8 cellular contexts compared by ENCODE assay signal in the genomic region with DNA sequence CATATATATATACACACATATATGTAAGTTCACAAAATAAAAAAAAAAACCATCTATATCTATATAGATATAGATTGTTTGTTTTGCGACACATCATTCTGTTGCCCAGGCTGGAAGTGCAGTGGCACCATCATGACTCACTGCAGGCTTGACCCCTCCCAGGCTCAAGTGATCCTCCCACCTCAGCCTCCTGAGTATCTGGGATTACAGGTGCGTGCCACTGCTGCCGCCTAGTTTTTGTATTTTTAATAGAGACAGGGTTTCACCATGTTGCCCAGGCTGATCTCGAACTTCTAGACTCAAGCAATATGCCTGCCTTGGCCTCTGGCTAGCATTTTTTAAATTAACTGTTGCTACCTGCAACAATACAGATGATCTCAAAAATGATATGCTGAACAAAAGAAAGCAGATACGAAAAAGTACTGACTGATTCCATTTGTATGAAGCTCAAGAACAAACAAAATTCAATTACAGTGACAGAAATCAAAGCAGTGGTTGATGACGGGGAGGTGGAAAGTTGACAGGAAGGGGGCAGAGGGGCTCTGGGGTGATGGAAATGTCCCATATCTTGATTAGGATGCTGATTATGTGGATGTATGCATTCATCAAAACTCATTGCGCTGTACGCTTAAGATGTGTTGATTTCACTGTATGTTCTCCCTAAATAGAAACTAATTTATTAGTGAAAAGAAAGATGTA. TPM values are rescaled to one million over a fixed set of nuclear protein-coding genes. Genes with fewer than 3 reads are reported as not detected.
DNase-seq lines count a peak whose midpoint lies in the region; ATAC-seq and TF ChIP-seq lines count a peak whose summit lies in the region.

No MANE protein-coding gene starts in this region.

- no peak overlapping the region for H4K8ac ChIP-seq in H9 (replicated peaks; ENCODE audit: insufficient read length, low read depth, low read length)

- H3K36me3 ChIP-seq in osteoblast (ENCODE audit: insufficient read depth, low read length) = no peaks in the 10 kb centered on the region

- H2AFZ ChIP-seq in osteoblast (ENCODE audit: low read length) (no peak overlapping the region), H9 (ENCODE audit: low read length) (no peak overlapping the region)

- H3K36me3 Mint-ChIP-seq in H9 (ENCODE audit: insufficient read depth in 1 of 3, low read depth in 3 of 3) = no peaks in the 10 kb centered on the region

- H3T11ph ChIP-seq in H9 (ENCODE audit: low read length) = no peak overlapping the region

- no peak overlapping the region for H2AK5ac ChIP-seq in H9 (ENCODE audit: insufficient read length, low read length)

- peaks cover 5 to 7% of the 10 kb centered on the region in 2 experiments; a peak in 1 of 4 replicates for H3K4me1 Mint-ChIP-seq in H9

- H3K9me3 ChIP-seq in osteoblast (ENCODE audit: low read depth, low read length) (no peaks in the 10 kb centered on the region), H9 (ENCODE audit: control insufficient read depth, low read depth, low read length) (no peaks in the 10 kb centered on the region)

- H2BK5ac ChIP-seq in H9 (ENCODE audit: insufficient read length, low read length) = no peak overlapping the region

- H3K79me1 ChIP-seq in H9 (ENCODE audit: insufficient read depth, low read depth, low read length, poor library complexity, severe bottlenecking) = no peaks in the 10 kb centered on the region

- H3K4me2 ChIP-seq in osteoblast (ENCODE audit: insufficient read depth, low read length) = peak overlapping the region; percentile 85
- H3K4me2 ChIP-seq in H9 (ENCODE audit: insufficient read depth, insufficient read length, low read length) = no peak overlapping the region

- H3K4ac ChIP-seq in H9 (ENCODE audit: low read depth, low read length) = no peak overlapping the region

- H3K9me3 Mint-ChIP-seq in H9 = no peaks in the 10 kb centered on the region; a peak in 1 of 5 replicates

- H3K27ac ChIP-seq in osteoblast (ENCODE audit: low read depth, low read length) (peak overlapping the region; percentile 96), H9 (ENCODE audit: insufficient read length, low read depth, low read length) (no peak overlapping the region)

- H4K91ac ChIP-seq in H9 (ENCODE audit: insufficient read length, low read depth, low read length) = no peak overlapping the region

- H3K18ac ChIP-seq in H9 (ENCODE audit: insufficient read length, low read depth, low read length) = no peak overlapping the region

- H3K9ac ChIP-seq in H9 (ENCODE audit: extremely low read depth, insufficient read length, low read length) = no peak overlapping the region

- no peaks in the 10 kb centered on the region for H3K27me3 Mint-ChIP-seq in H9 (ENCODE audit: low read depth)

- ATAC-seq in GM18502 (IDR thresholded peaks at IDR 0.05; ENCODE audit: poor library complexity, unreplicated experiment) (peak; percentile 2), GM21390 (IDR thresholded peaks at IDR 0.05; ENCODE audit: unreplicated experiment) (no peak), HG02981 (IDR thresholded peaks at IDR 0.05; ENCODE audit: unreplicated experiment) (no peak)

- H3K79me2 ChIP-seq in osteoblast (ENCODE audit: insufficient read depth, low read length) (peaks cover 57% of the 10 kb centered on the region), H9 (ENCODE audit: insufficient read depth, low read length) (no peaks in the 10 kb centered on the region)

- H2BK15ac ChIP-seq in H9 (ENCODE audit: low read depth, low read length) = no peak overlapping the region

- H3K23me2 ChIP-seq in H9 (ENCODE audit: insufficient read length, low read depth, low read length, poor library complexity, severe bottlenecking) = no peaks in the 10 kb centered on the region

- no peak overlapping the region for H2BK12ac ChIP-seq in H9 (ENCODE audit: insufficient read length, low read depth, low read length)

- H3K56ac ChIP-seq in H9 (ENCODE audit: insufficient read length, low read depth, low read length) = no peak overlapping the region

- no peak overlapping the region for H3K4me3 ChIP-seq in osteoblast (ENCODE audit: insufficient read depth, low read length)

- H3K27ac Mint-ChIP-seq in H9 = no peak overlapping the region

- H3K14ac ChIP-seq in H9 (ENCODE audit: insufficient read depth, low read length) = no peak overlapping the region

- no peak overlapping the region for H2BK20ac ChIP-seq in H9 (ENCODE audit: low read depth, low read length, poor library complexity, severe bottlenecking)

- H3K27me3 ChIP-seq in osteoblast (ENCODE audit: insufficient read depth, low read length) = no peaks in the 10 kb centered on the region
- no peaks in the 10 kb centered on the region for H3K27me3 ChIP-seq in H9 (ENCODE audit: insufficient read depth, low read length)

- H2BK120ac ChIP-seq in H9 (ENCODE audit: low read depth, low read length, poor library complexity, severe bottlenecking) = no peak overlapping the region

- WGBS in H9 (ENCODE audit: extremely low coverage, insufficient read length, low lambda C conversion rate) = no CpG with 5 or more reads among the region's 8 CpGs

- DNase-seq in HK-2 (ENCODE audit: unreplicated experiment) (peak; percentile 69), osteoblast (ENCODE audit: insufficient read length, low spot score, missing footprints) (no peak), NCI-H524 (lab: John Stamatoyannopoulos, UW) (no peak), H9 (no peak)
- peak; percentile 61 for DNase-seq in activated effector memory CD4-positive, alpha-beta T cell treated with Interleukin-2 at 50 U/mL for 16 hours

- H3K4me3 Mint-ChIP-seq in H9 = no peak overlapping the region

- peaks cover 26% of the 10 kb centered on the region for H3K4me1 ChIP-seq in osteoblast (ENCODE audit: insufficient read depth, low read length)
- H3K4me1 ChIP-seq in H9 (ENCODE audit: insufficient read depth, low read length) = no peaks in the 10 kb centered on the region

- no peak overlapping the region for H4K5ac ChIP-seq in H9 (ENCODE audit: insufficient read length, low read depth, low read length)

- no peak overlapping the region for H3K23ac ChIP-seq in H9 (ENCODE audit: insufficient read length, low read depth, low read length)

- TF ChIP-seq CTCF in osteoblast (IDR thresholded peaks at IDR 0.05; ENCODE audit: extremely low read depth, low read depth, low read length) = no peak
- TF ChIP-seq CTCF in H9 (conservative IDR thresholded peaks at IDR 0.05) = no peak

- H4K20me1 ChIP-seq in osteoblast (ENCODE audit: insufficient read depth, low read length) (no peaks in the 10 kb centered on the region), H9 (ENCODE audit: control insufficient read depth, insufficient read depth, insufficient read length) (no peaks in the 10 kb centered on the region)

RNA-seq across cellular contexts. Expression of a gene that starts 49.6 kb away (rescaled TPM):
- 44.2 and 48.5 TPM in 2 replicates for total RNA-seq in osteoblast
- total RNA-seq in H9 (2021) = 3.0 and 5.6 TPM in 2 replicates

Comparison
In these comparisons a context has a peak if more than half of its experiments do, and no peak if none do; other contexts are left out.
1. DNase-seq: peak in HK-2 (single experiment) and activated effector memory CD4-positive, alpha-beta T cell treated with Interleukin-2 at 50 U/mL for 16 hours (single experiment); none in osteoblast (single experiment), NCI-H524 (0 of 2) and H9 (single experiment).